2 cellular contexts compared by ENCODE assay signal in genomic region chr4:16603178-16603577, GRCh38.
TF ChIP-seq lines count a peak whose summit lies in the region.

No MANE protein-coding gene starts in this region.

TF ChIP-seq in GM23338, 12 proteins besides CTCF, POLR2A, EP300 and RAD21:
- TF ChIP-seq EZH2 (IDR thresholded peaks at IDR 0.05; ENCODE audit: low read depth, unreplicated experiment), result no peak
- no peak for TF ChIP-seq NANOG (IDR thresholded peaks at IDR 0.05; ENCODE audit: borderline replicate concordance)
- no peak for TF ChIP-seq ZNF114 (CRISPR knock-in tag; IDR thresholded peaks at IDR 0.05)
- TF ChIP-seq POLR2AphosphoS5 (IDR thresholded peaks at IDR 0.05; ENCODE audit: low read depth), result no peak
- no peak for TF ChIP-seq CREB1 (CRISPR knock-in tag; IDR thresholded peaks at IDR 0.05; ENCODE audit: low read depth)
- TF ChIP-seq ZNF462 (CRISPR knock-in tag; IDR thresholded peaks at IDR 0.05), result no peak
- no peak for TF ChIP-seq STAT1 (IDR thresholded peaks at IDR 0.05; ENCODE audit: unreplicated experiment)
- TF ChIP-seq, protein P1, sequence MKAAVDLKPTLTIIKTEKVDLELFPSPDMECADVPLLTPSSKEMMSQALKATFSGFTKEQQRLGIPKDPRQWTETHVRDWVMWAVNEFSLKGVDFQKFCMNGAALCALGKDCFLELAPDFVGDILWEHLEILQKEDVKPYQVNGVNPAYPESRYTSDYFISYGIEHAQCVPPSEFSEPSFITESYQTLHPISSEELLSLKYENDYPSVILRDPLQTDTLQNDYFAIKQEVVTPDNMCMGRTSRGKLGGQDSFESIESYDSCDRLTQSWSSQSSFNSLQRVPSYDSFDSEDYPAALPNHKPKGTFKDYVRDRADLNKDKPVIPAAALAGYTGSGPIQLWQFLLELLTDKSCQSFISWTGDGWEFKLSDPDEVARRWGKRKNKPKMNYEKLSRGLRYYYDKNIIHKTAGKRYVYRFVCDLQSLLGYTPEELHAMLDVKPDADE (IDR thresholded peaks at IDR 0.05), result no peak
- no peak for TF ChIP-seq JUNB (IDR thresholded peaks at IDR 0.05; ENCODE audit: unreplicated experiment)
- no peak for TF ChIP-seq REST (IDR thresholded peaks at IDR 0.05; ENCODE audit: unreplicated experiment)
- no peak for TF ChIP-seq EZH2phosphoT487 (IDR thresholded peaks at IDR 0.05; ENCODE audit: unreplicated experiment)

TF ChIP-seq in WTC11, 78 proteins besides CTCF, POLR2A, EP300 and RAD21:
- TF ChIP-seq, protein P2, sequence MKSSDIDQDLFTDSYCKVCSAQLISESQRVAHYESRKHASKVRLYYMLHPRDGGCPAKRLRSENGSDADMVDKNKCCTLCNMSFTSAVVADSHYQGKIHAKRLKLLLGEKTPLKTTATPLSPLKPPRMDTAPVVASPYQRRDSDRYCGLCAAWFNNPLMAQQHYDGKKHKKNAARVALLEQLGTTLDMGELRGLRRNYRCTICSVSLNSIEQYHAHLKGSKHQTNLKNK (CRISPR knock-in tag; IDR thresholded peaks at IDR 0.05), result no peak
- TF ChIP-seq GRHL2 (CRISPR knock-in tag; IDR thresholded peaks at IDR 0.05; ENCODE audit: insufficient replicate concordance, severe bottlenecking), result no peak
- no peak for TF ChIP-seq ZNF219 (CRISPR knock-in tag; IDR thresholded peaks at IDR 0.05; ENCODE audit: borderline replicate concordance)
- TF ChIP-seq, protein P3, sequence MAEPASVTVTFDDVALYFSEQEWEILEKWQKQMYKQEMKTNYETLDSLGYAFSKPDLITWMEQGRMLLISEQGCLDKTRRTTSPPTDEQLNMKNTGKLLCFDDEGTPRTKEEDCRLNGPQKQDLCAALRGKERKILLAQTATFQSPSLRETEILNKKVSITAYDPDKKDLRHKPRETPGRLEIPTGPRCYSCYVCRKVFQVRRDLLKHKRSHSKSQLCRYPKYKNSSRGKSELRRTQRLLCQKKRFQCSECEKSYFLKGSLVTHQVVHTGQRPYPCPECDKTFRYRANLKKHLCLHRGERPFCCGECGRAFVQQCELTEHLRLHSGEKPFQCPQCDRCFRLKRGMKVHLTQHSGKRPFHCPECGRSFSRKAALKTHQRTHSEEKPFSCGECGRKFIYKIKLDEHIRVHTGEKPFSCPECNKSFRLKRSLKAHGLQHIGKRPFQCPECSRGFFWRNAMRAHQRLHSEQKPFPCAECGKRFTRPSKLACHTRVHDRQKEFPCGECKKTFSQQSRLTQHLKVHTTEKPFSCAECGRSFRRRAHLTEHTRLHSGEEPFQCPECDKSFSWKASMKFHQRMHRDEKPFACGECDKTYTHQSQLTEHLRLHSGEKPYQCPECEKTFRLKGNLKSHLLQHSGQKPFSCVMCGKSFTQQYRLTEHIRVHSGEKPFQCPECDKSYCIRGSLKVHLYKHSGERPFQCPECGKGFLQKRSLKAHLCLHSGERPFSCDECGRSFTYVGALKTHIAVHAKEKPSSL (CRISPR knock-in tag; conservative IDR thresholded peaks at IDR 0.05), result no peak
- TF ChIP-seq ZNF671 (CRISPR knock-in tag; IDR thresholded peaks at IDR 0.05), result no peak
- TF ChIP-seq, protein P4, sequence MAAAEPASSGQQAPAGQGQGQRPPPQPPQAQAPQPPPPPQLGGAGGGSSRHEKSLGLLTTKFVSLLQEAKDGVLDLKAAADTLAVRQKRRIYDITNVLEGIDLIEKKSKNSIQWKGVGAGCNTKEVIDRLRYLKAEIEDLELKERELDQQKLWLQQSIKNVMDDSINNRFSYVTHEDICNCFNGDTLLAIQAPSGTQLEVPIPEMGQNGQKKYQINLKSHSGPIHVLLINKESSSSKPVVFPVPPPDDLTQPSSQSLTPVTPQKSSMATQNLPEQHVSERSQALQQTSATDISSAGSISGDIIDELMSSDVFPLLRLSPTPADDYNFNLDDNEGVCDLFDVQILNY (CRISPR knock-in tag; IDR thresholded peaks at IDR 0.05), result no peak
- TF ChIP-seq ATF1 (CRISPR knock-in tag; IDR thresholded peaks at IDR 0.05), result no peak
- no peak for TF ChIP-seq ZNF232 (CRISPR knock-in tag; IDR thresholded peaks at IDR 0.05)
- TF ChIP-seq, protein P5, sequence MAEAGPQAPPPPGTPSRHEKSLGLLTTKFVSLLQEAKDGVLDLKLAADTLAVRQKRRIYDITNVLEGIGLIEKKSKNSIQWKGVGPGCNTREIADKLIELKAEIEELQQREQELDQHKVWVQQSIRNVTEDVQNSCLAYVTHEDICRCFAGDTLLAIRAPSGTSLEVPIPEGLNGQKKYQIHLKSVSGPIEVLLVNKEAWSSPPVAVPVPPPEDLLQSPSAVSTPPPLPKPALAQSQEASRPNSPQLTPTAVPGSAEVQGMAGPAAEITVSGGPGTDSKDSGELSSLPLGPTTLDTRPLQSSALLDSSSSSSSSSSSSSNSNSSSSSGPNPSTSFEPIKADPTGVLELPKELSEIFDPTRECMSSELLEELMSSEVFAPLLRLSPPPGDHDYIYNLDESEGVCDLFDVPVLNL (CRISPR knock-in tag; IDR thresholded peaks at IDR 0.05; ENCODE audit: borderline replicate concordance, low read depth), result no peak
- TF ChIP-seq, protein P6, sequence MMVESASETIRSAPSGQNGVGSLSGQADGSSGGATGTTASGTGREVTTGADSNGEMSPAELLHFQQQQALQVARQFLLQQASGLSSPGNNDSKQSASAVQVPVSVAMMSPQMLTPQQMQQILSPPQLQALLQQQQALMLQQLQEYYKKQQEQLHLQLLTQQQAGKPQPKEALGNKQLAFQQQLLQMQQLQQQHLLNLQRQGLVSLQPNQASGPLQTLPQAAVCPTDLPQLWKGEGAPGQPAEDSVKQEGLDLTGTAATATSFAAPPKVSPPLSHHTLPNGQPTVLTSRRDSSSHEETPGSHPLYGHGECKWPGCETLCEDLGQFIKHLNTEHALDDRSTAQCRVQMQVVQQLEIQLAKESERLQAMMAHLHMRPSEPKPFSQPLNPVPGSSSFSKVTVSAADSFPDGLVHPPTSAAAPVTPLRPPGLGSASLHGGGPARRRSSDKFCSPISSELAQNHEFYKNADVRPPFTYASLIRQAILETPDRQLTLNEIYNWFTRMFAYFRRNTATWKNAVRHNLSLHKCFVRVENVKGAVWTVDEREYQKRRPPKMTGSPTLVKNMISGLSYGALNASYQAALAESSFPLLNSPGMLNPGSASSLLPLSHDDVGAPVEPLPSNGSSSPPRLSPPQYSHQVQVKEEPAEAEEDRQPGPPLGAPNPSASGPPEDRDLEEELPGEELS (CRISPR knock-in tag; IDR thresholded peaks at IDR 0.05), result no peak
- TF ChIP-seq NFE2L1 (CRISPR knock-in tag; IDR thresholded peaks at IDR 0.05), result no peak
- TF ChIP-seq ZNF512 (CRISPR knock-in tag; IDR thresholded peaks at IDR 0.05; ENCODE audit: borderline replicate concordance), result no peak
- TF ChIP-seq, protein P7, sequence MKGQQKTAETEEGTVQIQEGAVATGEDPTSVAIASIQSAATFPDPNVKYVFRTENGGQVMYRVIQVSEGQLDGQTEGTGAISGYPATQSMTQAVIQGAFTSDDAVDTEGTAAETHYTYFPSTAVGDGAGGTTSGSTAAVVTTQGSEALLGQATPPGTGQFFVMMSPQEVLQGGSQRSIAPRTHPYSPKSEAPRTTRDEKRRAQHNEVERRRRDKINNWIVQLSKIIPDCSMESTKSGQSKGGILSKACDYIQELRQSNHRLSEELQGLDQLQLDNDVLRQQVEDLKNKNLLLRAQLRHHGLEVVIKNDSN (CRISPR knock-in tag; IDR thresholded peaks at IDR 0.05), result no peak
